1 cellular context compared by ENCODE assay signal in the genomic region with DNA sequence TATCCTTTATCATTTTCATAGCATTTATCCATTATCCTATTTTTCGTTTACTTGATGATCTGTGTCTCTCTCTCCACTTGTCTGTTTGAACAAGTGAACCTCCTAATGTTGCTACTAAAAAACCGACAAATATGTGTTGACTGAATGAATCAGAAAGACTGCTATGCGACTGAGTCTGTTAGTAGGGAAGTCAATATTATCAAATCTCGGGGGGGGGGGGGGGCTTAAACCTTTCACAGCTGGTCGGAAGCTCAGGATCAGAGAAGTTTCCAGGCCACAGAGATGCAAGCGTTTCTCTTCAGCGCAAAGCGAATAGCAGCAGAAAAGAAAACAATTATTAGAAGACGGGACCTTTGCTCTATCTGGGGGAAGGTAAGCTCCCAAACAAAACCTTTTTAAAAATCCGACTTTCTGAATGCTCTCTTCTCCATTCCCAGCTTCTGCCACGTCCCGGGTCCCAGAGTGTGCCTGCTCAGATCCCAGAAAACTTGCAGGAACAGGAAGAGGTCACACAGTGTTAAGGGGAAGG.
TF ChIP-seq lines count a peak whose summit lies in the region.

No MANE protein-coding gene starts in this region.

TF ChIP-seq in K562, 482 proteins besides CTCF, POLR2A, EP300 and RAD21 (continued from another document):
- TF ChIP-seq SIN3A (IDR thresholded peaks at IDR 0.05; ENCODE audit: borderline replicate concordance in 2 of 2, control insufficient read depth in 1 of 2, low read depth in 2 of 2, low read length in 2 of 2) (0 out of 4 replicates have a peak, but pooled peaks of 1 of the 2 experiments have one; percentile 71), HMG20B (CRISPR knock-in tag; IDR thresholded peaks at IDR 0.05) (no peak), CHD1 (IDR thresholded peaks at IDR 0.05; ENCODE audit: low read length) (peak; percentile 54), NFE2 (IDR thresholded peaks at IDR 0.05; ENCODE audit: low read depth) (no peak), TCF7 (IDR thresholded peaks at IDR 0.05; ENCODE audit: borderline replicate concordance) (0 out of 2 replicates have a peak, but pooled peaks have one; percentile 8), HMGN3 (IDR thresholded peaks at IDR 0.05; ENCODE audit: borderline replicate concordance, extremely low read depth, insufficient read length, low read depth, low read length) (no peak), BCOR (IDR thresholded peaks at IDR 0.05) (no peak), SAP30 (IDR thresholded peaks at IDR 0.05; ENCODE audit: borderline replicate concordance, insufficient read depth, low read depth, low read length, poor library complexity, severe bottlenecking) (peak; percentile 51), ZNF644 (tag; IDR thresholded peaks at IDR 0.05; ENCODE audit: low read depth) (0 out of 2 replicates have a peak, but pooled peaks have one; percentile 57), PTBP1 (IDR thresholded peaks at IDR 0.05; ENCODE audit: low read depth, low read length) (no peak), ZFX (CRISPR knock-in tag; IDR thresholded peaks at IDR 0.05) (peak; percentile 43; the same call in 1 of the 2 replicates), ZNF740 (CRISPR knock-in tag; IDR thresholded peaks at IDR 0.05) (0 out of 2 replicates have a peak, but pooled peaks have one; percentile 19), ZNF740 (tag; IDR thresholded peaks at IDR 0.05) (peak in 1 of 2 experiments; percentile 73; a peak in 2 of 4 replicates)
- TF ChIP-seq, protein P1, sequence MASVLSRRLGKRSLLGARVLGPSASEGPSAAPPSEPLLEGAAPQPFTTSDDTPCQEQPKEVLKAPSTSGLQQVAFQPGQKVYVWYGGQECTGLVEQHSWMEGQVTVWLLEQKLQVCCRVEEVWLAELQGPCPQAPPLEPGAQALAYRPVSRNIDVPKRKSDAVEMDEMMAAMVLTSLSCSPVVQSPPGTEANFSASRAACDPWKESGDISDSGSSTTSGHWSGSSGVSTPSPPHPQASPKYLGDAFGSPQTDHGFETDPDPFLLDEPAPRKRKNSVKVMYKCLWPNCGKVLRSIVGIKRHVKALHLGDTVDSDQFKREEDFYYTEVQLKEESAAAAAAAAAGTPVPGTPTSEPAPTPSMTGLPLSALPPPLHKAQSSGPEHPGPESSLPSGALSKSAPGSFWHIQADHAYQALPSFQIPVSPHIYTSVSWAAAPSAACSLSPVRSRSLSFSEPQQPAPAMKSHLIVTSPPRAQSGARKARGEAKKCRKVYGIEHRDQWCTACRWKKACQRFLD (CRISPR knock-in tag; IDR thresholded peaks at IDR 0.05) = 0 out of 2 replicates have a peak, but pooled peaks have one; percentile 42
- TF ChIP-seq, protein P2, sequence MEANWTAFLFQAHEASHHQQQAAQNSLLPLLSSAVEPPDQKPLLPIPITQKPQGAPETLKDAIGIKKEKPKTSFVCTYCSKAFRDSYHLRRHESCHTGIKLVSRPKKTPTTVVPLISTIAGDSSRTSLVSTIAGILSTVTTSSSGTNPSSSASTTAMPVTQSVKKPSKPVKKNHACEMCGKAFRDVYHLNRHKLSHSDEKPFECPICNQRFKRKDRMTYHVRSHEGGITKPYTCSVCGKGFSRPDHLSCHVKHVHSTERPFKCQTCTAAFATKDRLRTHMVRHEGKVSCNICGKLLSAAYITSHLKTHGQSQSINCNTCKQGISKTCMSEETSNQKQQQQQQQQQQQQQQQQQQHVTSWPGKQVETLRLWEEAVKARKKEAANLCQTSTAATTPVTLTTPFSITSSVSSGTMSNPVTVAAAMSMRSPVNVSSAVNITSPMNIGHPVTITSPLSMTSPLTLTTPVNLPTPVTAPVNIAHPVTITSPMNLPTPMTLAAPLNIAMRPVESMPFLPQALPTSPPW (CRISPR knock-in tag; IDR thresholded peaks at IDR 0.05) = peak; percentile 79
